ENCODE assay signal across 15 cellular contexts in genomic region chr5:39783756-39784421, GRCh38.
DNase-seq lines count a peak whose midpoint lies in the region; ATAC-seq, FAIRE-seq and TF ChIP-seq lines count a peak whose summit lies in the region.
"Had no signal": no experiment of that assay in that cellular context is flagged by ENCODE, and none has a peak within 500 bp of the region (broad histone marks: within the 10 kb centered on the region; RNA-seq: fewer than 3 reads in every experiment).

No MANE protein-coding gene starts in this region.

- no peak overlapping the region for H3K4me2 ChIP-seq in A549

- FAIRE-seq in A549 (lab: Jason Lieb, UNC): no peak
- FAIRE-seq in endometrium (lab: Jason Lieb, UNC): peak; percentile 53
- FAIRE-seq: frontal cortex, TTC549 had no signal

- intact Hi-C loops in tibial artery (cut with DNase I; ENCODE audit: low total_unique reads): no loop called here
- intact Hi-C loops in natural killer cell (cut with micrococcal nuclease): no loop called here
- intact Hi-C loops in Right ventricle myocardium superior (cut with DNase I): no loop called here

- POLR2A ChIA-PET in A549 (lab: Yijun Ruan, JAX): no interaction called here

- TF ChIP-seq EP300 in A549 (IDR thresholded peaks at IDR 0.05): no peak

- CTCF ChIA-PET in A549 (lab: Yijun Ruan, JAX): no interaction called here

- no peak for DNase-seq in A549 (ENCODE audit: low read depth in 1 of 2, low spot score in 1 of 2)
- DNase-seq in tibial artery: no peak
- DNase-seq in natural killer cell: no peak
- DNase-seq in Right ventricle myocardium superior: no peak
- no peak for DNase-seq in NCI-H2196 treated with DMSO at 0.1 percent for 48 hours (lab: John Stamatoyannopoulos, UW; ENCODE audit: unreplicated experiment)
- DNase-seq: activated CD8-positive, alpha-beta T cell treated with anti-CD3 and anti-CD28 coated beads for 36 hours; activated effector memory CD4-positive, alpha-beta T cell treated with Interleukin-2 at 50 U/mL for 16 hours; MG63; testis had no signal

- WGBS in A549 (ENCODE audit: missing lambda C conversion rate): 48% methylated on average over 3 of the region's 3 CpGs

- H3K4me3 ChIP-seq in A549: no peak overlapping the region
- no peak overlapping the region for H3K4me3 ChIP-seq in tibial artery
- H3K4me3 ChIP-seq: MG63, testis had no signal

- H3K27ac Mint-ChIP-seq in natural killer cell: no peak overlapping the region
- H3K27ac Mint-ChIP-seq: activated CD8-positive, alpha-beta T cell treated with anti-CD3 and anti-CD28 coated beads for 36 hours; memory B cell had no signal

- TF ChIP-seq CTCF in A549 (IDR thresholded peaks at IDR 0.05) (no peak), tibial artery (IDR thresholded peaks at IDR 0.05) (no peak), natural killer cell (IDR thresholded peaks at IDR 0.05) (no peak)

- peaks cover 5 to 13% of the 10 kb centered on the region in 2 donors for H3K27me3 Mint-ChIP-seq in natural killer cell (ENCODE audit: low read depth in 2 of 2)

- no peaks in the 10 kb centered on the region for H3K36me3 Mint-ChIP-seq in natural killer cell
- H3K36me3 Mint-ChIP-seq: memory B cell had no signal

- H3K27ac ChIP-seq in A549 (no peak overlapping the region), tibial artery (no peak overlapping the region)
- H3K27ac ChIP-seq: testis had no signal

- H3K4me1 Mint-ChIP-seq in natural killer cell: no peaks in the 10 kb centered on the region
- H3K4me1 Mint-ChIP-seq: memory B cell had no signal

- no peaks in the 10 kb centered on the region for H3K4me1 ChIP-seq in A549
- H3K4me1 ChIP-seq in tibial artery: no peaks in the 10 kb centered on the region
- H3K4me1 ChIP-seq: testis had no signal

- no peak for TF ChIP-seq RAD21 in A549 (conservative IDR thresholded peaks at IDR 0.05 in 1 of 2, IDR thresholded peaks at IDR 0.05 in 1 of 2)

- H3K36me3 ChIP-seq in tibial artery: no peaks in the 10 kb centered on the region
- H3K36me3 ChIP-seq: MG63 had no signal

- no peaks in the 10 kb centered on the region for H3K9me3 Mint-ChIP-seq in natural killer cell
- H3K9me3 Mint-ChIP-seq: memory B cell had no signal

- H3K9me3 ChIP-seq in A549 (0 out of 3 replicates have a peak, but pooled peaks cover 3% of the 10 kb centered on the region), tibial artery (no peaks in the 10 kb centered on the region)
- H3K9me3 ChIP-seq: testis had no signal

- ATAC-seq in A549 (no peak), GM18868 (IDR thresholded peaks at IDR 0.05; ENCODE audit: unreplicated experiment) (peak; percentile 93), HG03469 (IDR thresholded peaks at IDR 0.05; ENCODE audit: unreplicated experiment) (peak; percentile 71), natural killer cell (no peak), Right ventricle myocardium superior (ENCODE audit: poor library complexity) (no peak)
- ATAC-seq: activated CD8-positive, alpha-beta T cell treated with anti-CD3 and anti-CD28 coated beads for 36 hours had no signal

- no peak for TF ChIP-seq POLR2A in A549 (IDR thresholded peaks at IDR 0.05; ENCODE audit: low read length)

- H3K4me3 Mint-ChIP-seq in natural killer cell: no peak overlapping the region
- H3K4me3 Mint-ChIP-seq: activated CD8-positive, alpha-beta T cell treated with anti-CD3 and anti-CD28 coated beads for 36 hours; memory B cell had no signal

- no peaks in the 10 kb centered on the region for H3K27me3 ChIP-seq in tibial artery
- H3K27me3 ChIP-seq: MG63, testis had no signal

TF ChIP-seq in A549, 52 proteins besides CTCF, POLR2A, EP300 and RAD21:
- no peak for TF ChIP-seq PBX3 (IDR thresholded peaks at IDR 0.05)
- peak; percentile 69 for TF ChIP-seq MAFK (IDR thresholded peaks at IDR 0.05; ENCODE audit: partially characterized antibody)
- no peak for TF ChIP-seq ESRRA (IDR thresholded peaks at IDR 0.05; ENCODE audit: borderline replicate concordance, low read length)
- no peak for TF ChIP-seq CBX8 (IDR thresholded peaks at IDR 0.05)

Comparison
In these comparisons a context has a peak if more than half of its experiments do, and no peak if none do; other contexts are left out.
1. ATAC-seq: peak in GM18868 (single experiment) and HG03469 (single experiment); none in A549 (0 of 2), natural killer cell (0 of 3) and Right ventricle myocardium superior (single experiment).